8 cellular contexts compared by ENCODE assay signal in genomic region chr17:36931697-36932382, GRCh38. TPM values are rescaled to one million over a fixed set of nuclear protein-coding genes. Genes with fewer than 3 reads are reported as not detected.
DNase-seq lines count a peak whose midpoint lies in the region; ATAC-seq and TF ChIP-seq lines count a peak whose summit lies in the region.

No MANE protein-coding gene starts in this region.

- peaks cover 71% of the 10 kb centered on the region for H3K4me1 Mint-ChIP-seq in dendritic cell treated with granulocyte-macrophage colony-stimulating factor and Interleukin-4, amounts not matched to agents 40 ng/mL and 50 ng/mL, for 4 days (ENCODE audit: low read depth)
- peaks cover 37% of the 10 kb centered on the region for H3K4me1 Mint-ChIP-seq in neural crest cell

- no peaks in the 10 kb centered on the region for H3K9me3 Mint-ChIP-seq in dendritic cell treated with granulocyte-macrophage colony-stimulating factor and Interleukin-4, amounts not matched to agents 40 ng/mL and 50 ng/mL, for 4 days
- H3K9me3 Mint-ChIP-seq in neural crest cell: no peaks in the 10 kb centered on the region

- TF ChIP-seq CTCF in neural crest cell (conservative IDR thresholded peaks at IDR 0.05): no peak

- DNase-seq in D341Med (ENCODE audit: low spot score) (peak; percentile 64), NCI-H1092 (lab: John Stamatoyannopoulos, UW) (peak; percentile 11), neural crest cell (ENCODE audit: low read depth, low spot score) (no peak), ureter (ENCODE audit: low spot score) (no peak), medulla oblongata (ENCODE audit: extremely low spot score) (no peak)

- no peaks in the 10 kb centered on the region for H3K36me3 Mint-ChIP-seq in dendritic cell treated with granulocyte-macrophage colony-stimulating factor and Interleukin-4, amounts not matched to agents 40 ng/mL and 50 ng/mL, for 4 days (ENCODE audit: low read depth)
- peaks cover 2% of the 10 kb centered on the region for H3K36me3 Mint-ChIP-seq in neural crest cell (ENCODE audit: low read depth)

- H3K4me3 Mint-ChIP-seq in dendritic cell treated with granulocyte-macrophage colony-stimulating factor and Interleukin-4, amounts not matched to agents 40 ng/mL and 50 ng/mL, for 4 days: peak overlapping the region; percentile 62
- H3K4me3 Mint-ChIP-seq in neural crest cell: peak overlapping the region; percentile 23

- peak overlapping the region; percentile 19 for H3K27ac Mint-ChIP-seq in dendritic cell treated with granulocyte-macrophage colony-stimulating factor and Interleukin-4, amounts not matched to agents 40 ng/mL and 50 ng/mL, for 4 days
- no peak overlapping the region for H3K27ac Mint-ChIP-seq in neural crest cell (ENCODE audit: unreplicated experiment)

- intact Hi-C loops in dendritic cell treated with granulocyte-macrophage colony-stimulating factor and Interleukin-4, amounts not matched to agents 40 ng/mL and 50 ng/mL, for 4 days (cut with micrococcal nuclease): no loop called here

- ATAC-seq in HG02610 (IDR thresholded peaks at IDR 0.05; ENCODE audit: unreplicated experiment): no peak
- ATAC-seq in HG03175 (IDR thresholded peaks at IDR 0.05; ENCODE audit: unreplicated experiment): no peak

- peaks cover 92% of the 10 kb centered on the region for H3K27me3 Mint-ChIP-seq in dendritic cell treated with granulocyte-macrophage colony-stimulating factor and Interleukin-4, amounts not matched to agents 40 ng/mL and 50 ng/mL, for 4 days
- H3K27me3 Mint-ChIP-seq in neural crest cell (ENCODE audit: low read depth): peaks cover 97% of the 10 kb centered on the region

RNA-seq across cellular contexts. Expression of gene LHX1, which starts 5.4 kb away (rescaled TPM):
- total RNA-seq in neural crest cell (0.43 and 1.1 TPM in 2 replicates), ureter (not detected)

RNA-seq across cellular contexts. Expression of gene AATF, which starts 16.9 kb away (rescaled TPM):
- 68.3 and 68.7 TPM in 2 replicates for total RNA-seq in neural crest cell
- 48.7 TPM for total RNA-seq in ureter

Comparison
In these comparisons a context has a peak if more than half of its experiments do, and no peak if none do; other contexts are left out.
1. DNase-seq: peak in D341Med (single experiment) and NCI-H1092 (single experiment); none in neural crest cell (single experiment), ureter (single experiment) and medulla oblongata (single experiment).